Comparison of ENCODE assay signal across 1 cellular context in genomic region chr2:27152102-27152795, GRCh38.
TF ChIP-seq lines count a peak whose summit lies in the region.

No MANE protein-coding gene starts in this region.

TF ChIP-seq in GM23338, 12 proteins besides CTCF, POLR2A, EP300 and RAD21:
- TF ChIP-seq JUNB (IDR thresholded peaks at IDR 0.05; ENCODE audit: unreplicated experiment) (no peak), ETS1 (IDR thresholded peaks at IDR 0.05) (no peak), ZNF462 (CRISPR knock-in tag; IDR thresholded peaks at IDR 0.05) (no peak), POLR2AphosphoS5 (IDR thresholded peaks at IDR 0.05; ENCODE audit: low read depth) (no peak), CREB1 (CRISPR knock-in tag; IDR thresholded peaks at IDR 0.05; ENCODE audit: low read depth) (no peak), ZNF331 (CRISPR knock-in tag; IDR thresholded peaks at IDR 0.05; ENCODE audit: low read depth) (no peak), EZH2 (IDR thresholded peaks at IDR 0.05; ENCODE audit: low read depth, unreplicated experiment) (no peak), ZNF114 (CRISPR knock-in tag; IDR thresholded peaks at IDR 0.05) (no peak), REST (IDR thresholded peaks at IDR 0.05; ENCODE audit: unreplicated experiment) (no peak), EZH2phosphoT487 (IDR thresholded peaks at IDR 0.05; ENCODE audit: unreplicated experiment) (no peak), STAT1 (IDR thresholded peaks at IDR 0.05; ENCODE audit: unreplicated experiment) (no peak), NANOG (IDR thresholded peaks at IDR 0.05; ENCODE audit: borderline replicate concordance) (no peak)
